In genomic region chr1:117630423-117630998, GRCh38 we compare ENCODE assay signal across 18 cellular contexts. TPM values are rescaled to one million over a fixed set of nuclear protein-coding genes. Genes with fewer than 3 reads are reported as not detected.
DNase-seq lines count a peak whose midpoint lies in the region; ATAC-seq, FAIRE-seq and TF ChIP-seq lines count a peak whose summit lies in the region.
"Had no signal": no experiment of that assay in that cellular context is flagged by ENCODE, and none has a peak within 500 bp of the region (broad histone marks: within the 10 kb centered on the region; RNA-seq: fewer than 3 reads in every experiment).

No MANE protein-coding gene starts in this region.

- TF ChIP-seq POLR2A in breast epithelium (IDR thresholded peaks at IDR 0.05), result no peak

- H3K4ac ChIP-seq in neuronal stem cell (ENCODE audit: low read length), result no peak overlapping the region

- H2AFZ ChIP-seq in MM.1S (ENCODE audit: low read length), result no peak overlapping the region
- H2AFZ ChIP-seq in neuronal stem cell (ENCODE audit: low read length), result no peak overlapping the region

- H3K9ac ChIP-seq in MM.1S (ENCODE audit: low read length) (peak overlapping the region; percentile 100), neuronal stem cell (ENCODE audit: low read depth, low read length, poor library complexity) (peak overlapping the region; percentile 7)

- no peaks in the 10 kb centered on the region for H3K9me2 ChIP-seq in MM.1S (replicated peaks; ENCODE audit: insufficient read depth, low read length)

- H4K20me1 ChIP-seq in MM.1S (ENCODE audit: insufficient read depth, low read length), result no peaks in the 10 kb centered on the region

- H2BK12ac ChIP-seq in neuronal stem cell (ENCODE audit: low read length), result no peak overlapping the region

- H4K91ac ChIP-seq in neuronal stem cell (ENCODE audit: low read depth, low read length, poor library complexity), result no peak overlapping the region

- DNase-seq in Daoy (ENCODE audit: low read depth) (peak; percentile 44), MM.1S (peak; percentile 67), heart right ventricle (peak; percentile 64 to 70), neuronal stem cell (ENCODE audit: low spot score) (no peak), left colon (no peak), GM19239 (ENCODE audit: insufficient read length, low spot score) (no peak), breast epithelium (ENCODE audit: low spot score in 2 of 2) (no peak)
- DNase-seq: activated naive CD8-positive, alpha-beta T cell treated with anti-CD3 and anti-CD28 coated beads, Interleukin-2, amount 50 U/mL, for 24 hours; dorsolateral prefrontal cortex; EL; foreskin keratinocyte; H7; NCI-H1436 treated with DMSO at 0.1 percent for 48 hours had no signal

- ATAC-seq in heart right ventricle (peak; percentile 75 to 96 (median 90)), left colon (no peak)
- ATAC-seq: activated naive CD8-positive, alpha-beta T cell treated with anti-CD3 and anti-CD28 coated beads, Interleukin-2, amount 50 U/mL, for 24 hours; activated T-helper 17 cell treated with anti-CD3 and anti-CD28 coated beads, Interleukin-2, amount 50 U/mL, for 72 hours; foreskin keratinocyte; stimulated activated memory B cell treated with anti-CD40 and anti-IgM and Interleukin-4, amounts not matched to agents 10 μg/mL and 1 μg/mL and 100 μg/mL, for 72 hours; WTC11 had no signal

- H3K4me2 ChIP-seq in MM.1S (ENCODE audit: low read depth, low read length) (peak overlapping the region; percentile 69), neuronal stem cell (ENCODE audit: insufficient read depth, low read length, poor library complexity, severe bottlenecking) (no peak overlapping the region)

- H3K79me2 ChIP-seq in MM.1S (ENCODE audit: low read length), result peaks cover 72% of the 10 kb centered on the region

- no peak overlapping the region for H3K18ac ChIP-seq in neuronal stem cell (ENCODE audit: low read length)

- H3F3A ChIP-seq in MM.1S (ENCODE audit: insufficient read depth, low read length), result peaks cover 84% of the 10 kb centered on the region

- H3K79me1 ChIP-seq in neuronal stem cell (ENCODE audit: low read depth, low read length), result no peaks in the 10 kb centered on the region

- H3K4me1 ChIP-seq in MM.1S (ENCODE audit: low read length), result peaks cover 95% of the 10 kb centered on the region
- H3K4me1 ChIP-seq in heart right ventricle, result peaks cover 0 to 19% (median 0%) of the 10 kb centered on the region in 9 donors
- no peaks in the 10 kb centered on the region for H3K4me1 ChIP-seq in neuronal stem cell (ENCODE audit: control insufficient read depth in 2 of 2, insufficient read depth in 1 of 2, low read depth in 1 of 2, low read length in 2 of 2)
- H3K4me1 ChIP-seq in breast epithelium, result no peaks in the 10 kb centered on the region
- H3K4me1 ChIP-seq: foreskin keratinocyte had no signal

- H3K36me3 ChIP-seq in MM.1S (replicated peaks; ENCODE audit: insufficient read depth, low read length) (no peaks in the 10 kb centered on the region; the same call in 1 of the 2 replicates), heart right ventricle (no peaks in the 10 kb centered on the region), neuronal stem cell (replicated peaks in 1 of 2; ENCODE audit: control insufficient read depth in 2 of 2, insufficient read depth in 2 of 2, low read length in 2 of 2) (no peaks in the 10 kb centered on the region), breast epithelium (no peaks in the 10 kb centered on the region)
- H3K36me3 ChIP-seq: neutrophil had no signal

- H3K9me3 ChIP-seq in MM.1S (replicated peaks; ENCODE audit: insufficient read depth, low read length) (no peaks in the 10 kb centered on the region), heart right ventricle (no peaks in the 10 kb centered on the region), neuronal stem cell (replicated peaks in 1 of 2; ENCODE audit: control insufficient read depth in 2 of 2, insufficient read depth in 1 of 2, low read depth in 1 of 2, low read length in 2 of 2) (no peaks in the 10 kb centered on the region), breast epithelium (no peaks in the 10 kb centered on the region)
- H3K9me3 ChIP-seq: neutrophil had no signal

- peak overlapping the region; percentile 100 for H3K27ac ChIP-seq in MM.1S (ENCODE audit: low read length)
- H3K27ac ChIP-seq in heart right ventricle, result no peak overlapping the region
- no peak overlapping the region for H3K27ac ChIP-seq in neuronal stem cell (replicated peaks; ENCODE audit: low read length)
- no peak overlapping the region for H3K27ac ChIP-seq in breast epithelium
- H3K27ac ChIP-seq: dorsolateral prefrontal cortex, epithelial cell of prostate, foreskin keratinocyte, neutrophil had no signal

- H3K23ac ChIP-seq in neuronal stem cell (ENCODE audit: low read depth, low read length, poor library complexity), result no peak overlapping the region

- no peaks in the 10 kb centered on the region for H3K27me3 ChIP-seq in MM.1S (replicated peaks; ENCODE audit: insufficient read depth, low read length)
- H3K27me3 ChIP-seq in heart right ventricle, result no peaks in the 10 kb centered on the region
- H3K27me3 ChIP-seq in neuronal stem cell (ENCODE audit: control insufficient read depth in 3 of 3, insufficient read depth in 3 of 3, low read depth in 1 of 3, low read length in 3 of 3), result peaks cover 0 to 16% (median 0%) of the 10 kb centered on the region in 3 experiments
- no peaks in the 10 kb centered on the region for H3K27me3 ChIP-seq in breast epithelium
- H3K27me3 ChIP-seq: neutrophil had no signal

- no peak overlapping the region for H2BK15ac ChIP-seq in neuronal stem cell (ENCODE audit: low read length)

- H3K4me3 ChIP-seq in MM.1S (ENCODE audit: low read length), result peak overlapping the region; percentile 14; the same call in 1 of the 2 replicates
- no peak overlapping the region for H3K4me3 ChIP-seq in heart right ventricle
- no peak overlapping the region for H3K4me3 ChIP-seq in neuronal stem cell (ENCODE audit: low read length in 2 of 2)
- no peak overlapping the region for H3K4me3 ChIP-seq in breast epithelium
- H3K4me3 ChIP-seq: dorsolateral prefrontal cortex had no signal

- H2BK5ac ChIP-seq in neuronal stem cell (ENCODE audit: low read length), result no peak overlapping the region

- no peak overlapping the region for H3K14ac ChIP-seq in neuronal stem cell (ENCODE audit: low read length)

- no peak for FAIRE-seq in GM19239 (lab: Jason Lieb, UNC)

- no peak for TF ChIP-seq CTCF in MM.1S (IDR thresholded peaks at IDR 0.05; ENCODE audit: low read length)
- TF ChIP-seq CTCF in heart right ventricle (IDR thresholded peaks at IDR 0.05), result no peak
- no peak for TF ChIP-seq CTCF in breast epithelium (IDR thresholded peaks at IDR 0.05)

- H2BK120ac ChIP-seq in neuronal stem cell (ENCODE audit: low read depth, low read length), result no peak overlapping the region

- WGBS in heart right ventricle, 2 donors, result 50 to 59% methylated on average over 15 of the region's 15 CpGs
- WGBS in neuronal stem cell (ENCODE audit: extremely low coverage in 2 of 2, insufficient read length in 2 of 2, insufficient replicate concordance in 1 of 2), 2 donors, result no CpG with 5 or more reads among the region's 15 CpGs

- no peak overlapping the region for H2AK5ac ChIP-seq in neuronal stem cell (ENCODE audit: low read depth, low read length)

- intact Hi-C loops in heart right ventricle (cut with DNase I), result loop anchor here in 1 of 10 donors (1.0 kb wide), 1 partner anchor 31 kb away; no protein-coding TSS in a partner anchor
- intact Hi-C loops in left colon (cut with DNase I, micrococcal nuclease), result no loop called here
- intact Hi-C loops in breast epithelium (cut with DNase I; ENCODE audit: low total_unique reads), result no loop called here

- H4K8ac ChIP-seq in neuronal stem cell (ENCODE audit: low read depth, low read length), result no peak overlapping the region

RNA-seq across cellular contexts. Expression of gene TENT5C, which starts 24.7 kb away (rescaled TPM):
- total RNA-seq in Daoy (2014; rRNA removed; shearing (Covaris generic)), result under 0.01 TPM in 1 of 2 replicates, not detected in the other
- 10 to 100 TPM in 6 of 10 donors, 1 to 10 TPM in 4; 3.1 to 23.1 (median 13.0) TPM for total RNA-seq in heart right ventricle
- polyA plus RNA-seq in heart right ventricle, result 1 to 10 TPM; 3.1 to 4.0 TPM
- 0.24 TPM for polyA plus RNA-seq in neuronal stem cell (2013, experiment 1 of 2)
- polyA plus RNA-seq in neuronal stem cell (2013, experiment 2 of 2), result 0.22 TPM
- total RNA-seq in left colon, result 10 to 100 TPM; 30.7 to 45.6 TPM
- 10 to 100 TPM in 2 of 3 donors, 1 to 10 TPM in 1; 4.0 to 10.2 (median 10.2) TPM for total RNA-seq in breast epithelium

Comparison
In these comparisons a context has a peak if more than half of its experiments do, and no peak if none do; other contexts are left out.
1. DNase-seq: peak in Daoy (single experiment), MM.1S (single experiment) and heart right ventricle (2 of 2); none in neuronal stem cell (single experiment), left colon (0 of 2), GM19239 (single experiment) and breast epithelium (0 of 2).